10 cellular contexts compared by ENCODE assay signal in the genomic region with DNA sequence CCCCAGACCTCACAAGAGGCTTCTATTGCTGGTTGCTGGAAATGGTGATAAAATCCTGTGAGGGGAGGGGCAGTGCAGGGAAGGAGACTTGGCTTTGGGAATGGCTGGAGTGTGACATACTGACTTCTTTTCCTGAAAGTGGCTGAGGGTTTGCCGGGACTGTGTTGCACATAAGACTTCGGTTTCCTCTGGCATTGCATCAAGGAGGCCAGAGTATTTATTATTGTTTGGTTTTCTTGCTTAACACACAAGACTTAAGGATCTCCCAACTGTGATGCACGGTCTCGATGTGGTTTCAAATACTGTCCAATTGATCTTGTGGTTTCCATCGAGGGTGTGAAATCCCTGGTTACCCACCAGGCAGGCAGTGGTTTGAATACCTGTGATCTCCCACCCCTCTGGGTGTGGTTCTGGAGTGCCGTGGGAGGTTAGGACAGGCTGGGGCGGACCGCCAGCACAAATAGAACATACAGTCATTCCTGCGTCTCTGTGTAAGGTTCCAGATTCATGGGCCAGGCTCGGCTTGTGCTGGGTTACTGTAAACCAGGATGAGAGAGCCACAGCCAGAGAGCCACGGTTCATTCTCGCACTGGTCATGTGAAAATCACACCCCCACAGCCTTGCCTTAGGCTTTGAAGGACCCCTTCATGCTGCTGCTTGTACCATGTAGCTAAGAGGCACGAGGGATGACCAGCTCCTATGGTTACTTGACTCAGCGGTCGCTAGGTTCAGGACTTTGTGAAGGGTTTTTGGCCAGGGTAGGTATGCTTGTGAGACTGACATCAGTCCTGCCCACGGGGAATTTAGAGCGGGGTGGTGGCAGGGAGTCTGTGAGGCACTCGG. TPM values are rescaled to one million over a fixed set of nuclear protein-coding genes. Genes with fewer than 3 reads are reported as not detected.
DNase-seq lines count a peak whose midpoint lies in the region; ATAC-seq and TF ChIP-seq lines count a peak whose summit lies in the region.
"Had no signal": no experiment of that assay in that cellular context is flagged by ENCODE, and none has a peak within 500 bp of the region (broad histone marks: within the 10 kb centered on the region; RNA-seq: fewer than 3 reads in every experiment).

No MANE protein-coding gene starts in this region.

- intact Hi-C loops in CD8-positive, alpha-beta T cell (cut with DNase I, micrococcal nuclease): no loop called here
- intact Hi-C loops in left cardiac atrium (cut with DNase I): no loop called here

- no peaks in the 10 kb centered on the region for H3K9me3 Mint-ChIP-seq in CD8-positive, alpha-beta T cell

- H3K4me1 ChIP-seq in CD8-positive, alpha-beta T cell (ENCODE audit: insufficient read depth, low read length): peaks cover 22% of the 10 kb centered on the region

- H3K9me3 ChIP-seq in CD8-positive, alpha-beta T cell (ENCODE audit: low read length): no peaks in the 10 kb centered on the region

- no peaks in the 10 kb centered on the region for H3K27me3 Mint-ChIP-seq in CD8-positive, alpha-beta T cell (ENCODE audit: low read depth)

- no peak for TF ChIP-seq CTCF in CD8-positive, alpha-beta T cell (IDR thresholded peaks at IDR 0.05)

- DNase-seq in CD8-positive, alpha-beta T cell: no peak
- peak; percentile 78 for DNase-seq in amniotic epithelial cell (ENCODE audit: low read depth)
- peak; percentile 86 for DNase-seq in left cardiac atrium
- DNase-seq in pulmonary artery endothelial cell (ENCODE audit: low read depth, low spot score): peak; percentile 89
- DNase-seq in activated CD4-positive, alpha-beta T cell treated with anti-CD3 and anti-CD28 coated beads for 4 hours: no peak
- no peak for DNase-seq in central memory CD4-positive, alpha-beta T cell
- DNase-seq: SHP77 had no signal

- ATAC-seq in CD8-positive, alpha-beta T cell: no peak
- ATAC-seq in left cardiac atrium (peak; percentile 56 to 75), GM18498 (IDR thresholded peaks at IDR 0.05; ENCODE audit: unreplicated experiment) (no peak), GM18909 (IDR thresholded peaks at IDR 0.05; ENCODE audit: poor library complexity, unreplicated experiment) (no peak)

- H3K27ac ChIP-seq in CD8-positive, alpha-beta T cell (ENCODE audit: low read depth, low read length): no peak overlapping the region

- no peaks in the 10 kb centered on the region for H3K36me3 ChIP-seq in CD8-positive, alpha-beta T cell (ENCODE audit: insufficient read depth, low read length)

- no peak overlapping the region for H3K4me3 ChIP-seq in CD8-positive, alpha-beta T cell (ENCODE audit: low read depth, low read length)

- no peak overlapping the region for H3K4me3 Mint-ChIP-seq in CD8-positive, alpha-beta T cell

- H3K4me1 Mint-ChIP-seq in CD8-positive, alpha-beta T cell (ENCODE audit: low read depth): peaks cover 69% of the 10 kb centered on the region

- H3K36me3 Mint-ChIP-seq in CD8-positive, alpha-beta T cell: peaks cover 21% of the 10 kb centered on the region

- H3K27ac Mint-ChIP-seq in CD8-positive, alpha-beta T cell: peak overlapping the region; percentile 56

- no peaks in the 10 kb centered on the region for H3K27me3 ChIP-seq in CD8-positive, alpha-beta T cell (ENCODE audit: insufficient read depth, low read length)

- POLR2A ChIA-PET in CD8-positive, alpha-beta T cell (lab: Charles Lee): no interaction called here

- CTCF ChIA-PET in CD8-positive, alpha-beta T cell (lab: Charles Lee): no interaction called here

RNA-seq across cellular contexts. Expression of a gene that starts 39.2 kb away (rescaled TPM):
- total RNA-seq in CD8-positive, alpha-beta T cell: 1 to 10 TPM; 5.5 to 5.9 TPM
- total RNA-seq in left cardiac atrium (10 to 100 TPM; 30.6 to 41.1 TPM), pulmonary artery endothelial cell (46.8 and 72.1 TPM in 2 replicates)

RNA-seq across cellular contexts. Expression of a gene that starts 54.3 kb away (rescaled TPM):
- not detected for total RNA-seq in CD8-positive, alpha-beta T cell
- not detected for total RNA-seq in left cardiac atrium
- total RNA-seq in pulmonary artery endothelial cell: not detected in 2 replicates
- total RNA-seq: epithelial cell of proximal tubule had no signal

Comparison
In these comparisons a context has a peak if more than half of its experiments do, and no peak if none do; other contexts are left out.
1. ATAC-seq: peak in left cardiac atrium (2 of 2); none in CD8-positive, alpha-beta T cell (single experiment), GM18498 (single experiment) and GM18909 (single experiment).
2. DNase-seq: peak in amniotic epithelial cell (single experiment), left cardiac atrium (single experiment) and pulmonary artery endothelial cell (single experiment); none in CD8-positive, alpha-beta T cell (0 of 7), activated CD4-positive, alpha-beta T cell treated with anti-CD3 and anti-CD28 coated beads for 4 hours (0 of 2) and central memory CD4-positive, alpha-beta T cell (single experiment).